17 cellular contexts compared by ENCODE assay signal in genomic region chr15:51708013-51708412, GRCh38. TPM values are rescaled to one million over a fixed set of nuclear protein-coding genes. Genes with fewer than 3 reads are reported as not detected.
DNase-seq lines count a peak whose midpoint lies in the region; ATAC-seq and TF ChIP-seq lines count a peak whose summit lies in the region.
"Had no signal": no experiment of that assay in that cellular context is flagged by ENCODE, and none has a peak within 500 bp of the region (broad histone marks: within the 10 kb centered on the region; RNA-seq: fewer than 3 reads in every experiment).

No MANE protein-coding gene starts in this region.

- ATAC-seq in GM19035 (IDR thresholded peaks at IDR 0.05; ENCODE audit: unreplicated experiment) (no peak), HG02678 (IDR thresholded peaks at IDR 0.05; ENCODE audit: unreplicated experiment) (no peak)
- ATAC-seq: activated T-helper 17 cell treated with anti-CD3 and anti-CD28 coated beads, Interleukin-2, amount 50 U/mL, for 72 hours; natural killer cell had no signal

- DNase-seq in NCI-H748 (lab: John Stamatoyannopoulos, UW; ENCODE audit: unreplicated experiment), result peak; percentile 35
- DNase-seq in NCI-H748 treated with DMSO at 0.1 percent for 48 hours (lab: John Stamatoyannopoulos, UW), result no peak
- DNase-seq in NCI-H69 (lab: John Stamatoyannopoulos, UW), result peak; percentile 89
- peak; percentile 52 for DNase-seq in hepatocyte (ENCODE audit: low spot score)
- peak; percentile 35 to 73 for DNase-seq in uterus
- no peak for DNase-seq in ecto neural progenitor cell (ENCODE audit: low spot score)
- DNase-seq: activated CD4-positive, alpha-beta T cell treated with anti-CD3 and anti-CD28 coated beads, Interleukin-2, amount 50 U/mL, for 48 hours; COR-L47; erythroblast; H7; natural killer cell; NCI-H1048; retina; stimulated activated CD4-positive, alpha-beta T cell treated with anti-CD3 and anti-CD28 coated beads, Interleukin-4, amount 100 ng/mL, for 4 hours had no signal

- 38% methylated on average over 5 of the region's 5 CpGs for WGBS in hepatocyte (ENCODE audit: low lambda C conversion rate, missing lambda C conversion rate)

- H3K79me2 ChIP-seq in hepatocyte, result no peaks in the 10 kb centered on the region

- no peak overlapping the region for H3K4me2 ChIP-seq in hepatocyte

- H3K36me3 ChIP-seq in hepatocyte (replicated peaks; ENCODE audit: insufficient read depth, low read depth) (no peaks in the 10 kb centered on the region), uterus (peaks cover 0 to 2% of the 10 kb centered on the region in 2 donors)

- intact Hi-C loops in uterus (cut with DNase I; ENCODE audit: low total_unique reads), result no loop called here

- no peak overlapping the region for H2AFZ ChIP-seq in hepatocyte

- TF ChIP-seq POLR2A in uterus (IDR thresholded peaks at IDR 0.05), result no peak

- H3K4me3 ChIP-seq in hepatocyte (no peak overlapping the region), uterus (no peak overlapping the region)

- H4K20me1 ChIP-seq in hepatocyte (ENCODE audit: insufficient read depth, poor library complexity, severe bottlenecking), result no peaks in the 10 kb centered on the region

- H3K4me1 ChIP-seq in hepatocyte (ENCODE audit: insufficient read depth) (peaks cover 10% of the 10 kb centered on the region), uterus (peaks cover 0 to 8% of the 10 kb centered on the region in 2 donors)

- no peaks in the 10 kb centered on the region for H3K9me2 ChIP-seq in hepatocyte (replicated peaks; ENCODE audit: insufficient read depth)

- no peaks in the 10 kb centered on the region for H3K9me3 ChIP-seq in hepatocyte (ENCODE audit: low read depth)
- H3K9me3 ChIP-seq in uterus, result no peaks in the 10 kb centered on the region

- no peak for TF ChIP-seq CTCF in hepatocyte (IDR thresholded peaks at IDR 0.05; ENCODE audit: poor library complexity)
- TF ChIP-seq CTCF in uterus (IDR thresholded peaks at IDR 0.05), result no peak

- H3K27ac ChIP-seq in hepatocyte (peak overlapping the region; percentile 52), uterus (peak overlapping the region; percentile 86 to 95)

- H3K27me3 ChIP-seq in hepatocyte (no peaks in the 10 kb centered on the region), uterus (no peaks in the 10 kb centered on the region)

RNA-seq across cellular contexts. Expression of gene SCG3, which starts 26.7 kb away (rescaled TPM):
- total RNA-seq in hepatocyte (0.20 and 0.44 TPM in 2 replicates), uterus (under 1 TPM in 1 of 4 donors, not detected in 3; 0.41 TPM)
- 0.06 and 0.11 TPM in 2 replicates for polyA plus RNA-seq in hepatocyte
- total RNA-seq: activated T-helper 17 cell treated with anti-CD3 and anti-CD28 coated beads, Interleukin-2, amount 50 U/mL, for 72 hours; natural killer cell had no signal

RNA-seq across cellular contexts. Expression of gene LYSMD2, which starts 29.4 kb away (rescaled TPM):
- 5.1 and 7.6 TPM in 2 replicates for total RNA-seq in hepatocyte
- 5.1 and 5.5 TPM in 2 replicates for polyA plus RNA-seq in hepatocyte
- total RNA-seq in uterus, result 10 to 100 TPM in 3 of 4 donors, 1 to 10 TPM in 1; 8.5 to 44.7 (median 25.0) TPM

RNA-seq across cellular contexts. Expression of gene TMOD2, which starts 43.4 kb away (rescaled TPM):
- 2.9 and 3.9 TPM in 2 replicates for total RNA-seq in hepatocyte
- polyA plus RNA-seq in hepatocyte, result 1.0 and 1.7 TPM in 2 replicates
- total RNA-seq in uterus, result 100 to 1,000 TPM in 1 of 4 donors, 10 to 100 TPM in 3; 20.9 to 113 (median 35.0) TPM

Comparison
In these comparisons a context has a peak if more than half of its experiments do, and no peak if none do; other contexts are left out.
1. DNase-seq: peak in NCI-H748 (single experiment), NCI-H69 (single experiment), hepatocyte (single experiment) and uterus (2 of 2); none in NCI-H748 treated with DMSO at 0.1 percent for 48 hours (single experiment) and ecto neural progenitor cell (single experiment).